Comparison of ENCODE assay signal across 1 cellular context in genomic region chr17:39952665-39953470, GRCh38.
TF ChIP-seq lines count a peak whose summit lies in the region.

No MANE protein-coding gene starts in this region.

TF ChIP-seq in HepG2, 621 proteins besides CTCF, POLR2A, EP300 and RAD21 (continues in another document):
- TF ChIP-seq ZNF160 (CRISPR knock-in tag; IDR thresholded peaks at IDR 0.05) (no peak), KLF6 (CRISPR knock-in tag; IDR thresholded peaks at IDR 0.05) (0 out of 2 replicates have a peak, but pooled peaks have one; percentile 31), TARDBP (CRISPR knock-in tag; IDR thresholded peaks at IDR 0.05) (peak; percentile 61; the same call in 1 of the 2 replicates), SALL1 (CRISPR knock-in tag; IDR thresholded peaks at IDR 0.05) (peak; percentile 56; the same call in 1 of the 2 replicates), RARA (CRISPR knock-in tag; IDR thresholded peaks at IDR 0.05) (0 out of 2 replicates have a peak, but pooled peaks have one; percentile 29), AHR (CRISPR knock-in tag; IDR thresholded peaks at IDR 0.05) (0 out of 2 replicates have a peak, but pooled peaks have one; percentile 51), ZNF280B (CRISPR knock-in tag; IDR thresholded peaks at IDR 0.05; ENCODE audit: borderline replicate concordance) (no peak), GABPB1 (CRISPR knock-in tag; IDR thresholded peaks at IDR 0.05) (peak; percentile 75), ZNF792 (CRISPR knock-in tag; IDR thresholded peaks at IDR 0.05) (peak; percentile 22; the same call in 1 of the 2 replicates), FOXP4 (CRISPR knock-in tag; IDR thresholded peaks at IDR 0.05) (peak; percentile 26; the same call in 1 of the 2 replicates), ZSCAN25 (CRISPR knock-in tag; IDR thresholded peaks at IDR 0.05) (0 out of 2 replicates have a peak, but pooled peaks have one; percentile 25), NR2F6 (IDR thresholded peaks at IDR 0.05) (no peak), NR2F6 (CRISPR knock-in tag; IDR thresholded peaks at IDR 0.05) (peak; percentile 49; the same call in 1 of the 2 replicates), GZF1 (CRISPR knock-in tag; IDR thresholded peaks at IDR 0.05) (no peak), ZNF614 (CRISPR knock-in tag; IDR thresholded peaks at IDR 0.05; ENCODE audit: borderline replicate concordance) (0 out of 2 replicates have a peak, but pooled peaks have one; percentile 24), XRCC5 (optimal IDR thresholded peaks at IDR 0.05; ENCODE audit: low read length) (peak; percentile 58), MIXL1 (CRISPR knock-in tag; IDR thresholded peaks at IDR 0.05) (no peak), KLF13 (CRISPR knock-in tag; IDR thresholded peaks at IDR 0.05) (0 out of 2 replicates have a peak, but pooled peaks have one; percentile 47), DNMT1 (CRISPR knock-in tag; IDR thresholded peaks at IDR 0.05) (0 out of 2 replicates have a peak, but pooled peaks have one; percentile 5), PREB (CRISPR knock-in tag; IDR thresholded peaks at IDR 0.05) (no peak), SAFB2 (CRISPR knock-in tag; IDR thresholded peaks at IDR 0.05; ENCODE audit: borderline replicate concordance, low read depth) (no peak), POGZ (CRISPR knock-in tag; IDR thresholded peaks at IDR 0.05) (0 out of 2 replicates have a peak, but pooled peaks have one; percentile 21), ZNF567 (CRISPR knock-in tag; IDR thresholded peaks at IDR 0.05; ENCODE audit: borderline replicate concordance) (no peak), ZNF136 (CRISPR knock-in tag; IDR thresholded peaks at IDR 0.05; ENCODE audit: low read depth) (no peak), TEAD3 (CRISPR knock-in tag; optimal IDR thresholded peaks at IDR 0.05; ENCODE audit: borderline replicate concordance) (peak; percentile 19), ERF (CRISPR knock-in tag; IDR thresholded peaks at IDR 0.05) (peak; percentile 31; the same call in 1 of the 2 replicates), MLX (CRISPR knock-in tag; IDR thresholded peaks at IDR 0.05) (no peak), DRAP1 (CRISPR knock-in tag; IDR thresholded peaks at IDR 0.05) (peak; percentile 61), BCL3 (CRISPR knock-in tag; IDR thresholded peaks at IDR 0.05) (0 out of 2 replicates have a peak, but pooled peaks have one; percentile 62), ZNF441 (CRISPR knock-in tag; IDR thresholded peaks at IDR 0.05; ENCODE audit: borderline replicate concordance) (no peak), SIN3A (IDR thresholded peaks at IDR 0.05; ENCODE audit: borderline replicate concordance, low read depth, low read length) (0 out of 2 replicates have a peak, but pooled peaks have one; percentile 63), UBTF (CRISPR knock-in tag; IDR thresholded peaks at IDR 0.05) (peak; percentile 32; the same call in 1 of the 2 replicates), ZNF652 (CRISPR knock-in tag; IDR thresholded peaks at IDR 0.05; ENCODE audit: borderline replicate concordance, low read depth) (no peak), KLF11 (CRISPR knock-in tag; IDR thresholded peaks at IDR 0.05) (no peak), ETV5 (CRISPR knock-in tag; IDR thresholded peaks at IDR 0.05; ENCODE audit: borderline replicate concordance) (peak; percentile 64; the same call in 1 of the 2 replicates), BRD4 (CRISPR knock-in tag; IDR thresholded peaks at IDR 0.05) (no peak), ZNF883 (CRISPR knock-in tag; IDR thresholded peaks at IDR 0.05; ENCODE audit: not compliant biosample characterization) (no peak), ZBTB7B (CRISPR knock-in tag; IDR thresholded peaks at IDR 0.05) (peak; percentile 61; the same call in 1 of the 2 replicates), ZNF605 (CRISPR knock-in tag; IDR thresholded peaks at IDR 0.05) (no peak), PAXIP1 (CRISPR knock-in tag; conservative IDR thresholded peaks at IDR 0.05) (peak; percentile 45; the same call in 1 of the 2 replicates), ARID5B (CRISPR knock-in tag; IDR thresholded peaks at IDR 0.05) (peak; percentile 26; the same call in 1 of the 2 replicates), CREB1 (IDR thresholded peaks at IDR 0.05) (no peak), CREB1 (CRISPR knock-in tag; IDR thresholded peaks at IDR 0.05) (no peak)
